ENCODE assay signal across 2 cellular contexts in the genomic region with DNA sequence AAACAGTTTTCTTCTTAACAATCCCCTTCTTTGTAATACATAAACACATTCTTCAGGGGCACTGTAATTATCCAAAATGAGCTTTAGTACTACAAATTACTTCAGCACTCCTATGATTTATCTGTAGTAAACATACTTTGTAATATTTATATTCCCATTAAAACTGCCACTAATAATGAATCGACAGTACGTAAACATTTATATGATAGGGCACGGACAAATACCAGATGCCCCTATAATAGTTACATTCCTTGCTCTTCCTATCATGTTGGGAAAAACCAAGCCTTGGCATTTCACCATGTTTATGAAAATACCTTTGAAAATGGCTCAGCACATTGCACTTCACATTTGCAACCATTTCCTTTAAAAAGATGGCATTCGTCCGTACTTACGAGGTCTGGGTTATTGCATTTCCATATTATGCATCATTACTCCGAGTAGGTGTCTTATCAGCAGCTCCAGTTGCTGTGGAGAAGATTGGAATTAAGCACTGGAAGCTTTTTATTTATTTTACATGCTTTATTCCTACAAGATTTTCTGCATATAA.
TF ChIP-seq lines count a peak whose summit lies in the region.

No MANE protein-coding gene starts in this region.

TF ChIP-seq in SK-N-SH, 30 proteins besides CTCF, POLR2A, EP300 and RAD21 (continued from another document):
- no peak for TF ChIP-seq MEF2A (IDR thresholded peaks at IDR 0.05; ENCODE audit: borderline replicate concordance, low read depth)
- no peak for TF ChIP-seq FOSL2 (IDR thresholded peaks at IDR 0.05; ENCODE audit: borderline replicate concordance, low read depth)
- TF ChIP-seq TEAD4 (IDR thresholded peaks at IDR 0.05; ENCODE audit: borderline replicate concordance, insufficient read depth): no peak
- no peak for TF ChIP-seq NRF1 (IDR thresholded peaks at IDR 0.05; ENCODE audit: low read depth, low read length)
- TF ChIP-seq, protein P1, sequence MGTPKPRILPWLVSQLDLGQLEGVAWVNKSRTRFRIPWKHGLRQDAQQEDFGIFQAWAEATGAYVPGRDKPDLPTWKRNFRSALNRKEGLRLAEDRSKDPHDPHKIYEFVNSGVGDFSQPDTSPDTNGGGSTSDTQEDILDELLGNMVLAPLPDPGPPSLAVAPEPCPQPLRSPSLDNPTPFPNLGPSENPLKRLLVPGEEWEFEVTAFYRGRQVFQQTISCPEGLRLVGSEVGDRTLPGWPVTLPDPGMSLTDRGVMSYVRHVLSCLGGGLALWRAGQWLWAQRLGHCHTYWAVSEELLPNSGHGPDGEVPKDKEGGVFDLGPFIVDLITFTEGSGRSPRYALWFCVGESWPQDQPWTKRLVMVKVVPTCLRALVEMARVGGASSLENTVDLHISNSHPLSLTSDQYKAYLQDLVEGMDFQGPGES (IDR thresholded peaks at IDR 0.05; ENCODE audit: low read depth, low read length): no peak
- no peak for TF ChIP-seq RXRA (IDR thresholded peaks at IDR 0.05; ENCODE audit: borderline replicate concordance, low read depth)
- TF ChIP-seq TCF12 (IDR thresholded peaks at IDR 0.05): no peak
- TF ChIP-seq, protein P2, sequence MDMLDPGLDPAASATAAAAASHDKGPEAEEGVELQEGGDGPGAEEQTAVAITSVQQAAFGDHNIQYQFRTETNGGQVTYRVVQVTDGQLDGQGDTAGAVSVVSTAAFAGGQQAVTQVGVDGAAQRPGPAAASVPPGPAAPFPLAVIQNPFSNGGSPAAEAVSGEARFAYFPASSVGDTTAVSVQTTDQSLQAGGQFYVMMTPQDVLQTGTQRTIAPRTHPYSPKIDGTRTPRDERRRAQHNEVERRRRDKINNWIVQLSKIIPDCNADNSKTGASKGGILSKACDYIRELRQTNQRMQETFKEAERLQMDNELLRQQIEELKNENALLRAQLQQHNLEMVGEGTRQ (IDR thresholded peaks at IDR 0.05; ENCODE audit: borderline replicate concordance, low read depth, low read length): no peak

TF ChIP-seq in GM23338, 12 proteins besides CTCF, POLR2A, EP300 and RAD21 (continued from another document):
- TF ChIP-seq, protein P3, sequence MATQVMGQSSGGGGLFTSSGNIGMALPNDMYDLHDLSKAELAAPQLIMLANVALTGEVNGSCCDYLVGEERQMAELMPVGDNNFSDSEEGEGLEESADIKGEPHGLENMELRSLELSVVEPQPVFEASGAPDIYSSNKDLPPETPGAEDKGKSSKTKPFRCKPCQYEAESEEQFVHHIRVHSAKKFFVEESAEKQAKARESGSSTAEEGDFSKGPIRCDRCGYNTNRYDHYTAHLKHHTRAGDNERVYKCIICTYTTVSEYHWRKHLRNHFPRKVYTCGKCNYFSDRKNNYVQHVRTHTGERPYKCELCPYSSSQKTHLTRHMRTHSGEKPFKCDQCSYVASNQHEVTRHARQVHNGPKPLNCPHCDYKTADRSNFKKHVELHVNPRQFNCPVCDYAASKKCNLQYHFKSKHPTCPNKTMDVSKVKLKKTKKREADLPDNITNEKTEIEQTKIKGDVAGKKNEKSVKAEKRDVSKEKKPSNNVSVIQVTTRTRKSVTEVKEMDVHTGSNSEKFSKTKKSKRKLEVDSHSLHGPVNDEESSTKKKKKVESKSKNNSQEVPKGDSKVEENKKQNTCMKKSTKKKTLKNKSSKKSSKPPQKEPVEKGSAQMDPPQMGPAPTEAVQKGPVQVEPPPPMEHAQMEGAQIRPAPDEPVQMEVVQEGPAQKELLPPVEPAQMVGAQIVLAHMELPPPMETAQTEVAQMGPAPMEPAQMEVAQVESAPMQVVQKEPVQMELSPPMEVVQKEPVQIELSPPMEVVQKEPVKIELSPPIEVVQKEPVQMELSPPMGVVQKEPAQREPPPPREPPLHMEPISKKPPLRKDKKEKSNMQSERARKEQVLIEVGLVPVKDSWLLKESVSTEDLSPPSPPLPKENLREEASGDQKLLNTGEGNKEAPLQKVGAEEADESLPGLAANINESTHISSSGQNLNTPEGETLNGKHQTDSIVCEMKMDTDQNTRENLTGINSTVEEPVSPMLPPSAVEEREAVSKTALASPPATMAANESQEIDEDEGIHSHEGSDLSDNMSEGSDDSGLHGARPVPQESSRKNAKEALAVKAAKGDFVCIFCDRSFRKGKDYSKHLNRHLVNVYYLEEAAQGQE (IDR thresholded peaks at IDR 0.05; ENCODE audit: unreplicated experiment): no peak
- TF ChIP-seq, protein P4, sequence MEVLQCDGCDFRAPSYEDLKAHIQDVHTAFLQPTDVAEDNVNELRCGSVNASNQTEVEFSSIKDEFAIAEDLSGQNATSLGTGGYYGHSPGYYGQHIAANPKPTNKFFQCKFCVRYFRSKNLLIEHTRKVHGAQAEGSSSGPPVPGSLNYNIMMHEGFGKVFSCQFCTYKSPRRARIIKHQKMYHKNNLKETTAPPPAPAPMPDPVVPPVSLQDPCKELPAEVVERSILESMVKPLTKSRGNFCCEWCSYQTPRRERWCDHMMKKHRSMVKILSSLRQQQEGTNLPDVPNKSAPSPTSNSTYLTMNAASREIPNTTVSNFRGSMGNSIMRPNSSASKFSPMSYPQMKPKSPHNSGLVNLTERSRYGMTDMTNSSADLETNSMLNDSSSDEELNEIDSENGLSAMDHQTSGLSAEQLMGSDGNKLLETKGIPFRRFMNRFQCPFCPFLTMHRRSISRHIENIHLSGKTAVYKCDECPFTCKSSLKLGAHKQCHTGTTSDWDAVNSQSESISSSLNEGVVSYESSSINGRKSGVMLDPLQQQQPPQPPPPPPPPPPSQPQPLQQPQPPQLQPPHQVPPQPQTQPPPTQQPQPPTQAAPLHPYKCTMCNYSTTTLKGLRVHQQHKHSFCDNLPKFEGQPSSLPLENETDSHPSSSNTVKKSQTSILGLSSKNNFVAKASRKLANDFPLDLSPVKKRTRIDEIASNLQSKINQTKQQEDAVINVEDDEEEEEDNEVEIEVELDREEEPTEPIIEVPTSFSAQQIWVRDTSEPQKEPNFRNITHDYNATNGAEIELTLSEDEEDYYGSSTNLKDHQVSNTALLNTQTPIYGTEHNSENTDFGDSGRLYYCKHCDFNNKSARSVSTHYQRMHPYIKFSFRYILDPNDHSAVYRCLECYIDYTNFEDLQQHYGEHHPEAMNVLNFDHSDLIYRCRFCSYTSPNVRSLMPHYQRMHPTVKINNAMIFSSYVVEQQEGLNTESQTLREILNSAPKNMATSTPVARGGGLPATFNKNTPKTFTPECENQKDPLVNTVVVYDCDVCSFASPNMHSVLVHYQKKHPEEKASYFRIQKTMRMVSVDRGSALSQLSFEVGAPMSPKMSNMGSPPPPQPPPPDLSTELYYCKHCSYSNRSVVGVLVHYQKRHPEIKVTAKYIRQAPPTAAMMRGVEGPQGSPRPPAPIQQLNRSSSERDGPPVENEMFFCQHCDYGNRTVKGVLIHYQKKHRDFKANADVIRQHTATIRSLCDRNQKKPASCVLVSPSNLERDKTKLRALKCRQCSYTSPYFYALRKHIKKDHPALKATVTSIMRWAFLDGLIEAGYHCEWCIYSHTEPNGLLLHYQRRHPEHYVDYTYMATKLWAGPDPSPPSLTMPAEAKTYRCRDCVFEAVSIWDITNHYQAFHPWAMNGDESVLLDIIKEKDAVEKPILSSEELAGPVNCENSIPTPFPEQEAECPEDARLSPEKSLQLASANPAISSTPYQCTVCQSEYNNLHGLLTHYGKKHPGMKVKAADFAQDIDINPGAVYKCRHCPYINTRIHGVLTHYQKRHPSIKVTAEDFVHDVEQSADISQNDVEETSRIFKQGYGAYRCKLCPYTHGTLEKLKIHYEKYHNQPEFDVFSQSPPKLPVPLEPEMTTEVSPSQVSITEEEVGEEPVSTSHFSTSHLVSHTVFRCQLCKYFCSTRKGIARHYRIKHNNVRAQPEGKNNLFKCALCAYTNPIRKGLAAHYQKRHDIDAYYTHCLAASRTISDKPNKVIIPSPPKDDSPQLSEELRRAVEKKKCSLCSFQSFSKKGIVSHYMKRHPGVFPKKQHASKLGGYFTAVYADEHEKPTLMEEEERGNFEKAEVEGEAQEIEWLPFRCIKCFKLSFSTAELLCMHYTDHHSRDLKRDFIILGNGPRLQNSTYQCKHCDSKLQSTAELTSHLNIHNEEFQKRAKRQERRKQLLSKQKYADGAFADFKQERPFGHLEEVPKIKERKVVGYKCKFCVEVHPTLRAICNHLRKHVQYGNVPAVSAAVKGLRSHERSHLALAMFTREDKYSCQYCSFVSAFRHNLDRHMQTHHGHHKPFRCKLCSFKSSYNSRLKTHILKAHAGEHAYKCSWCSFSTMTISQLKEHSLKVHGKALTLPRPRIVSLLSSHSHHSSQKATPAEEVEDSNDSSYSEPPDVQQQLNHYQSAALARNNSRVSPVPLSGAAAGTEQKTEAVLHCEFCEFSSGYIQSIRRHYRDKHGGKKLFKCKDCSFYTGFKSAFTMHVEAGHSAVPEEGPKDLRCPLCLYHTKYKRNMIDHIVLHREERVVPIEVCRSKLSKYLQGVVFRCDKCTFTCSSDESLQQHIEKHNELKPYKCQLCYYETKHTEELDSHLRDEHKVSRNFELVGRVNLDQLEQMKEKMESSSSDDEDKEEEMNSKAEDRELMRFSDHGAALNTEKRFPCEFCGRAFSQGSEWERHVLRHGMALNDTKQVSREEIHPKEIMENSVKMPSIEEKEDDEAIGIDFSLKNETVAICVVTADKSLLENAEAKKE (CRISPR knock-in tag; IDR thresholded peaks at IDR 0.05): no peak
